Comparison of ENCODE assay signal across 22 cellular contexts in the genomic region with DNA sequence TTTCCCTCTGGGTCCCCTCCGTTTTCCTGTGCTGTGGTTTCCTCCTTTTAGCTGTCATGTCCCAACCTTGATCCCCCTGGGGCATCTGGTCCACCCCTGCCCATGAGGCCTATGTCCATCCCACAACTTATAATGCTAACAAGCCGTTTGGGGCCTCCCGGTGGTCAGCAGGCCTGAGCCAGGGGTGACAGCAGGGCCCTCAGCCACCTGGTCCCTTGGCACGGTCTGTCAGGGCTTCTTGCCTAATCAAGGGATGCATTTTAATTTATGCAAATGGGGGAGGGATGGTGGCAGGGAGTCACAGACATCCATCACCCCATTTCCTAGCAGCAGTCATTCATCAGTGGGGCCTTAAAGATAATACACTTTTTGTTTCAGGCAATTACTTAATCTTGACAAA.
DNase-seq lines count a peak whose midpoint lies in the region; TF ChIP-seq lines count a peak whose summit lies in the region.
"Had no signal": no experiment of that assay in that cellular context is flagged by ENCODE, and none has a peak within 500 bp of the region (broad histone marks: within the 10 kb centered on the region; RNA-seq: fewer than 3 reads in every experiment).

No MANE protein-coding gene starts in this region.

- H3K4me3 ChIP-seq in endodermal cell (ENCODE audit: low read length) (no peak overlapping the region), vagina (no peak overlapping the region)
- H3K4me3 ChIP-seq: PC-9 had no signal

- H3K9me3 Mint-ChIP-seq in endodermal cell, result no peaks in the 10 kb centered on the region
- H3K9me3 Mint-ChIP-seq: CD14-positive monocyte, IgD-negative memory B cell had no signal

- H3K36me3 Mint-ChIP-seq in endodermal cell (ENCODE audit: low read depth), result no peaks in the 10 kb centered on the region
- H3K36me3 Mint-ChIP-seq: CD14-positive monocyte had no signal

- WGBS in endodermal cell (ENCODE audit: insufficient coverage in 1 of 2, insufficient read length in 1 of 2), 2 experiments, result 88 to 100% methylated on average over 2 to 4 of the region's 4 CpGs

- H3K27me3 ChIP-seq in endodermal cell (ENCODE audit: control insufficient read depth, insufficient read depth, low read length, poor library complexity, severe bottlenecking) (no peaks in the 10 kb centered on the region), vagina (no peaks in the 10 kb centered on the region)

- no peak overlapping the region for H3K27ac Mint-ChIP-seq in endodermal cell
- H3K27ac Mint-ChIP-seq: CD14-positive monocyte, IgD-negative memory B cell had no signal

- H3K27ac ChIP-seq in endodermal cell (ENCODE audit: low read depth, low read length) (peak overlapping the region; percentile 49), vagina (peak overlapping the region; percentile 88)
- H3K27ac ChIP-seq: KMS-11, PC-9 had no signal

- intact Hi-C loops in vagina (cut with DNase I), result no loop called here

- no peaks in the 10 kb centered on the region for H3K27me3 Mint-ChIP-seq in endodermal cell (ENCODE audit: insufficient read depth)

- in situ Hi-C loops in G401 (cut with HindIII; ENCODE audit: low sequenced_read_pairs), result no loop called here

- no peaks in the 10 kb centered on the region for H3K9me3 ChIP-seq in endodermal cell (ENCODE audit: control insufficient read depth, low read length)
- H3K9me3 ChIP-seq in vagina, result no peaks in the 10 kb centered on the region

- no peak for TF ChIP-seq POLR2A in vagina (IDR thresholded peaks at IDR 0.05)

- H3K9ac ChIP-seq in endodermal cell (ENCODE audit: extremely low read depth, low read length, poor library complexity, severe bottlenecking), result no peak overlapping the region
- H3K9ac ChIP-seq: KMS-11 had no signal

- DNase-seq in G401 (ENCODE audit: low spot score) (peak; percentile 63), UCSD-AML1 (lab: John Stamatoyannopoulos, UW; ENCODE audit: unreplicated experiment) (peak; percentile 47), endodermal cell (no peak), vagina (ENCODE audit: extremely low spot score in 2 of 2) (no peak), NCI-H1105 treated with DMSO at 0.1 percent for 48 hours (lab: John Stamatoyannopoulos, UW) (no peak)
- no peak for DNase-seq in activated naive CD4-positive, alpha-beta T cell treated with anti-CD3 and anti-CD28 coated beads, Interleukin-2, amount 50 U/mL, for 16 hours
- DNase-seq in activated CD4-positive, alpha-beta T cell treated with anti-CD3 and anti-CD28 coated beads for 4 hours, result no peak
- DNase-seq: DMS153, DND-41, H7, MM.1S, NCI-H1048, NCI-H1417 treated with DMSO at 0.1 percent for 48 hours, NCI-H1694 treated with DMSO at 0.1 percent for 48 hours, NCI-H2081, NCI-H2227 treated with DMSO at 0.1 percent for 48 hours, NCI-H526 treated with DMSO at 0.1 percent for 48 hours, PC-9, SHP77 had no signal

- H3K4me1 ChIP-seq in endodermal cell (ENCODE audit: control insufficient read depth, insufficient read depth, low read length) (no peaks in the 10 kb centered on the region), vagina (peaks cover 50% of the 10 kb centered on the region)

- TF ChIP-seq CTCF in endodermal cell (conservative IDR thresholded peaks at IDR 0.05) (no peak), vagina (IDR thresholded peaks at IDR 0.05) (no peak)

- peaks cover 5% of the 10 kb centered on the region for H3K4me1 Mint-ChIP-seq in endodermal cell
- H3K4me1 Mint-ChIP-seq: CD14-positive monocyte, IgD-negative memory B cell had no signal

- H3K36me3 ChIP-seq in endodermal cell (ENCODE audit: control insufficient read depth, insufficient read depth, low read length) (no peaks in the 10 kb centered on the region), vagina (no peaks in the 10 kb centered on the region)

- no peak overlapping the region for H3K4me3 Mint-ChIP-seq in endodermal cell
- H3K4me3 Mint-ChIP-seq: CD14-positive monocyte had no signal

Comparison
In these comparisons a context has a peak if more than half of its experiments do, and no peak if none do; other contexts are left out.
1. DNase-seq: peak in G401 (single experiment) and UCSD-AML1 (single experiment); none in endodermal cell (single experiment), vagina (0 of 2), activated naive CD4-positive, alpha-beta T cell treated with anti-CD3 and anti-CD28 coated beads, Interleukin-2, amount 50 U/mL, for 16 hours (single experiment), NCI-H1105 treated with DMSO at 0.1 percent for 48 hours (single experiment) and activated CD4-positive, alpha-beta T cell treated with anti-CD3 and anti-CD28 coated beads for 4 hours (0 of 2).